Comparison of ENCODE assay signal across 10 cellular contexts in the genomic region with DNA sequence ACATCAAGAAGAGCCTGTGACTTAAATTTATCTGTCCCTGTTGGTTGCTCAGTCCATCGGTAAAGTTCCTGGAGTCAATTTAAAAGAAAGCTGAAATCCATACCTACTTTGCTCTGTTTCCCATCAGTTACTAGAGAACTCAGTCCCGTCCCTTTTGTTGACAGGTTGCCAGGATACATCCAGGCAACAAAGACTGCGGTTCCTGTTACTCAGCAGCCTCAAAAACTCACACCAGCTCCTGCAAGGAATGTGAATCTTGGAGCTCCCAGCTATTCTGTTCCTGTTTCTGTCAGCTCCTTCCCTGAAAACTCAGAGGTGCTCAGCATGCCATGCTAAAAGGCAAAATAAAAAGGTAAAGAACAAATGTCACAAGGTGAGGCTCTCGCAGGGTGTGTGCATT. TPM values are rescaled to one million over a fixed set of nuclear protein-coding genes. Genes with fewer than 3 reads are reported as not detected.
A peak's percentile ranks its signal among the peaks of the same experiment; 100 is the strongest.
DNase-seq lines count a peak whose midpoint lies in the region; ATAC-seq and TF ChIP-seq lines count a peak whose summit lies in the region.
"Had no signal": no experiment of that assay in that cellular context is flagged by ENCODE, and none has a peak within 500 bp of the region (broad histone marks: within the 10 kb centered on the region; RNA-seq: fewer than 3 reads in every experiment).

Gene ZNF474 (plus strand): TSS at position 215 of the 400 bp plus-strand sequence. CDS start 22,445 bp downstream, outside the sequence.

- peak within 1 kb of the TSS; percentile 95 for H3K27ac ChIP-seq in brain microvascular endothelial cell
- H3K27ac ChIP-seq: upper lobe of left lung had no signal

- peak within 1 kb of the TSS; percentile 6 for H3K4me3 ChIP-seq in brain microvascular endothelial cell (ENCODE audit: low read depth, low read length)
- H3K4me3 ChIP-seq: upper lobe of left lung had no signal

- ATAC-seq in GM21619 (IDR thresholded peaks at IDR 0.05; ENCODE audit: unreplicated experiment): no peak
- no peak for ATAC-seq in GM19463 (IDR thresholded peaks at IDR 0.05; ENCODE audit: unreplicated experiment)

- peak; percentile 92 for DNase-seq in A172 (ENCODE audit: low spot score)
- DNase-seq in HPDE6-E6E7 (ENCODE audit: extremely low spot score): peak; percentile 80
- peak; percentile 99 for DNase-seq in brain microvascular endothelial cell
- peak; percentile 95 for DNase-seq in kidney glomerular epithelial cell (lab: John Stamatoyannopoulos, UW)
- no peak for DNase-seq in D341Med (ENCODE audit: low spot score)
- DNase-seq in COLO829 (ENCODE audit: low spot score): no peak
- DNase-seq: immature natural killer cell had no signal

- TF ChIP-seq CTCF in brain microvascular endothelial cell (IDR thresholded peaks at IDR 0.05; ENCODE audit: low read depth, low read length, missing control alignments): no peak

- no peaks in the 10 kb centered on the region for H3K36me3 ChIP-seq in brain microvascular endothelial cell (replicated peaks)
- H3K36me3 ChIP-seq: upper lobe of left lung had no signal

- in situ Hi-C loops in brain microvascular endothelial cell (cut with HindIII; ENCODE audit: low pct_ligation_motif_present, low sequenced_read_pairs): no loop called here

- H3K27me3 ChIP-seq in brain microvascular endothelial cell (replicated peaks): no peaks in the 10 kb centered on the region
- H3K27me3 ChIP-seq: upper lobe of left lung had no signal

RNA-seq across cellular contexts. Expression of gene ZNF474, which starts in this region (rescaled TPM):
- not detected in 2 replicates for total RNA-seq in A172 (2014; rRNA removed; shearing (Covaris generic))

Comparison
In these comparisons a context has a peak if more than half of its experiments do, and no peak if none do; other contexts are left out.
1. Peak in DNase-seq in A172; RNA of the gene not detected or under 1 TPM.
2. DNase-seq: peak in HPDE6-E6E7 (single experiment), brain microvascular endothelial cell (single experiment) and kidney glomerular epithelial cell (single experiment); none in D341Med (single experiment) and COLO829 (single experiment).